ENCODE assay signal across 19 cellular contexts in the genomic region with DNA sequence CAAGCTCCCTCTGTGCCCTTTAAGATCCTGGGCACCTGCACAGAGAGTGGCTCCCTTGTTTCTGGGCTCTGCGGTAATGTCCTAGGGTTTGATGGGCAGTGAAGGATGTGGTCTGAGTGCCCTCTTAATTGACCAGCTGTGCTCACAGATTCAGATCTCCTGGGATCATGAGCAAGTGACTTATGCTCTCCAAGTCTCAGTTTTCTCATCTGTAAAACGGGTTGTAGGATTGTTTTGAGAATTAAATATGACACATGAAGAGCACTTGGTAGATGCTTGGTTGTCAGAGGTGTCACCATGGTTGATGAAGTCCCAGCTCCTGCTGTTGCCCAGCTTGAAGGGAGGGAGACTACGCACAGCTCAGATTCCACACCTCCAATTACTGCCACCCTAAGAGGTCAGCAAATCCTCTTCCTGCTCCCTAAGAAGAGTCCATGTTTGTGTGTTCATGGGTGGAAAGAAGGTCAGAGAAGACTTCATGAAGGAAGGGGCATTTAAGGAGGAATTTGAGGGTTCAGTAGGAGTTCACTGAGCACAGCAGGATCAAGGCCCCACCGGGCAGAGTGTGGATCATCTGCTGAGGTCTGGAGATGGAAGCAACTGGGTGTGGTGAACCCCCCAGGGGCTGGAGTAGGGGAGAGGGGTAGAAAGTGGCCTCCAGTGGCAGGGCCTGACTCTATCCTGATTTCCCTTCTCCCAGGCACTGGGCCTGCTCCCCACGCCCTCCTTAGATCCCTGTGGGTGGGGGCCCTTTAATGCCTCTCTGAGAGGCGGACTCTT. TPM values are rescaled to one million over a fixed set of nuclear protein-coding genes. Genes with fewer than 3 reads are reported as not detected.
DNase-seq lines count a peak whose midpoint lies in the region; ATAC-seq and TF ChIP-seq lines count a peak whose summit lies in the region.
"Had no signal": no experiment of that assay in that cellular context is flagged by ENCODE, and none has a peak within 500 bp of the region (broad histone marks: within the 10 kb centered on the region; RNA-seq: fewer than 3 reads in every experiment).

No MANE protein-coding gene starts in this region.

- no peak overlapping the region for H2BK5ac ChIP-seq in H9 (ENCODE audit: insufficient read length, low read length)

- peaks cover 43% of the 10 kb centered on the region for H3K27me3 ChIP-seq in H9 (ENCODE audit: insufficient read depth, low read length)
- H3K27me3 ChIP-seq in neural progenitor cell = peaks cover 100% of the 10 kb centered on the region
- peaks cover 46% of the 10 kb centered on the region for H3K27me3 ChIP-seq in upper lobe of right lung
- H3K27me3 ChIP-seq in gastrocnemius medialis = peaks cover 20 to 28% (median 22%) of the 10 kb centered on the region in 3 donors

- TF ChIP-seq CTCF in H9 (conservative IDR thresholded peaks at IDR 0.05) (no peak), endothelial cell (IDR thresholded peaks at IDR 0.05; ENCODE audit: unreplicated experiment) (no peak), neural progenitor cell (IDR thresholded peaks at IDR 0.05) (no peak), upper lobe of right lung (IDR thresholded peaks at IDR 0.05) (no peak), gastrocnemius medialis (IDR thresholded peaks at IDR 0.05 in 4 of 5, conservative IDR thresholded peaks at IDR 0.05 in 1 of 5) (no peak)

- TF ChIP-seq POLR2A in gastrocnemius medialis (IDR thresholded peaks at IDR 0.05) = no peak

- DNase-seq in activated T-cell treated with anti-CD3 and anti-CD28 coated beads, Interleukin-2, amount 50 U/mL, for 24 hours = no peak
- DNase-seq in activated T-cell treated with anti-CD3 and anti-CD28 coated beads, Interleukin-2, amount 50 U/mL, for 1 hour = no peak
- DNase-seq in H9 (no peak), endothelial cell (ENCODE audit: low spot score) (no peak), neural progenitor cell (ENCODE audit: low spot score) (no peak), upper lobe of right lung (no peak), gastrocnemius medialis (no peak), D341Med (ENCODE audit: low spot score) (no peak)
- DNase-seq: activated CD4-positive, CD25-positive, alpha-beta regulatory T cell treated with anti-CD3 and anti-CD28 coated beads, Interleukin-2, amount 50 U/mL, for 72 hours; activated naive CD4-positive, alpha-beta T cell treated with anti-CD3 and anti-CD28 coated beads for 36 hours; GF-D8; NCI-H1930; NCI-H345; stimulated activated CD4-positive, alpha-beta T cell treated with anti-CD3 and anti-CD28 coated beads, Interleukin-1b, Interleukin-23, amount 100 ng/mL, for 48 hours; stimulated activated naive CD8-positive, alpha-beta T cell treated with anti-CD3 and anti-CD28 coated beads, Interleukin-15, amount 100 ng/mL, for 72 hours; T1000; upper lobe of left lung had no signal

- H3K23me2 ChIP-seq in H9 (ENCODE audit: insufficient read length, low read depth, low read length, poor library complexity, severe bottlenecking) = peaks cover 5% of the 10 kb centered on the region

- no peaks in the 10 kb centered on the region for H3K79me1 ChIP-seq in H9 (ENCODE audit: insufficient read depth, low read depth, low read length, poor library complexity, severe bottlenecking)

- H2AK5ac ChIP-seq in H9 (ENCODE audit: insufficient read length, low read length) = no peak overlapping the region

- no peak overlapping the region for H3K14ac ChIP-seq in H9 (ENCODE audit: insufficient read depth, low read length)

- H3K27ac Mint-ChIP-seq in activated T-cell treated with anti-CD3 and anti-CD28 coated beads, Interleukin-2, amount 50 U/mL, for 24 hours = no peak overlapping the region
- H3K27ac Mint-ChIP-seq in H9 (no peak overlapping the region), endothelial cell (ENCODE audit: unreplicated experiment) (peak overlapping the region; percentile 84), neural progenitor cell (no peak overlapping the region)
- H3K27ac Mint-ChIP-seq: activated naive CD4-positive, alpha-beta T cell treated with anti-CD3 and anti-CD28 coated beads for 36 hours; stimulated activated naive CD8-positive, alpha-beta T cell treated with anti-CD3 and anti-CD28 coated beads, Interleukin-15, amount 100 ng/mL, for 72 hours had no signal

- H3K4me1 ChIP-seq in H9 (ENCODE audit: insufficient read depth, low read length) (no peaks in the 10 kb centered on the region), neural progenitor cell (peaks cover 13% of the 10 kb centered on the region), upper lobe of right lung (peaks cover 8% of the 10 kb centered on the region), gastrocnemius medialis (peaks cover 0 to 7% of the 10 kb centered on the region in 2 donors)

- peaks cover 5% of the 10 kb centered on the region for H3K4me1 Mint-ChIP-seq in activated T-cell treated with anti-CD3 and anti-CD28 coated beads, Interleukin-2, amount 50 U/mL, for 24 hours (ENCODE audit: low read depth)
- H3K4me1 Mint-ChIP-seq in H9 (peaks cover 6 to 7% of the 10 kb centered on the region in 2 experiments; a peak in 3 of 4 replicates), endothelial cell (ENCODE audit: unreplicated experiment) (no peaks in the 10 kb centered on the region), neural progenitor cell (peaks cover 6% of the 10 kb centered on the region)
- H3K4me1 Mint-ChIP-seq: stimulated activated naive CD8-positive, alpha-beta T cell treated with anti-CD3 and anti-CD28 coated beads, Interleukin-15, amount 100 ng/mL, for 72 hours had no signal

- H3K4ac ChIP-seq in H9 (ENCODE audit: low read depth, low read length) = no peak overlapping the region

- peaks cover 58% of the 10 kb centered on the region for H3K27me3 Mint-ChIP-seq in activated T-cell treated with anti-CD3 and anti-CD28 coated beads, Interleukin-2, amount 50 U/mL, for 24 hours
- peaks cover 96% of the 10 kb centered on the region for H3K27me3 Mint-ChIP-seq in H9 (ENCODE audit: low read depth)
- peaks cover 16% of the 10 kb centered on the region for H3K27me3 Mint-ChIP-seq in endothelial cell (ENCODE audit: unreplicated experiment)
- H3K27me3 Mint-ChIP-seq in neural progenitor cell (ENCODE audit: insufficient read depth, low read depth) = peaks cover 64% of the 10 kb centered on the region

- no peak overlapping the region for H2BK120ac ChIP-seq in H9 (ENCODE audit: low read depth, low read length, poor library complexity, severe bottlenecking)

- no peak overlapping the region for H3T11ph ChIP-seq in H9 (ENCODE audit: low read length)

- no peak overlapping the region for H3K56ac ChIP-seq in H9 (ENCODE audit: insufficient read length, low read depth, low read length)

- H3F3A ChIP-seq in neural progenitor cell (ENCODE audit: low read depth) = peaks cover 7% of the 10 kb centered on the region

- no peak overlapping the region for H2BK15ac ChIP-seq in H9 (ENCODE audit: low read depth, low read length)

- intact Hi-C loops in upper lobe of right lung (cut with DNase I) = no loop called here
- intact Hi-C loops in gastrocnemius medialis (cut with DNase I; ENCODE audit: low total_unique reads) = no loop called here

- WGBS in H9 (ENCODE audit: extremely low coverage, insufficient read length, low lambda C conversion rate) = no CpG with 5 or more reads among the region's 6 CpGs

- H3K18ac ChIP-seq in H9 (ENCODE audit: insufficient read length, low read depth, low read length) = no peak overlapping the region

- H3K4me2 ChIP-seq in H9 (ENCODE audit: insufficient read depth, insufficient read length, low read length) (peak overlapping the region; percentile 47), neural progenitor cell (no peak overlapping the region)

- no peaks in the 10 kb centered on the region for H3K36me3 Mint-ChIP-seq in activated T-cell treated with anti-CD3 and anti-CD28 coated beads, Interleukin-2, amount 50 U/mL, for 24 hours (ENCODE audit: low read depth)
- H3K36me3 Mint-ChIP-seq in H9 (ENCODE audit: insufficient read depth in 1 of 3, low read depth in 3 of 3) = no peaks in the 10 kb centered on the region; a peak in 1 of 7 replicates
- peaks cover 12% of the 10 kb centered on the region for H3K36me3 Mint-ChIP-seq in endothelial cell (ENCODE audit: low read depth, unreplicated experiment)
- H3K36me3 Mint-ChIP-seq in neural progenitor cell = no peaks in the 10 kb centered on the region

- H4K91ac ChIP-seq in H9 (ENCODE audit: insufficient read length, low read depth, low read length) = no peak overlapping the region

- no peak overlapping the region for H2BK12ac ChIP-seq in H9 (ENCODE audit: insufficient read length, low read depth, low read length)

- no peak overlapping the region for H2BK20ac ChIP-seq in H9 (ENCODE audit: low read depth, low read length, poor library complexity, severe bottlenecking)

- in situ Hi-C loops in gastrocnemius medialis (cut with MboI; ENCODE audit: low sequenced_read_pairs in 4 of 4) = loop anchor here in 3 of 4 donors (5.0 to 25.0 kb wide), 4 partner anchors 171 to 568 kb away; a partner anchor contains a TSS

- no peaks in the 10 kb centered on the region for H3K9me3 Mint-ChIP-seq in activated T-cell treated with anti-CD3 and anti-CD28 coated beads, Interleukin-2, amount 50 U/mL, for 24 hours
- H3K9me3 Mint-ChIP-seq in H9 (no peaks in the 10 kb centered on the region; a peak in 1 of 5 replicates), endothelial cell (ENCODE audit: unreplicated experiment) (no peaks in the 10 kb centered on the region), neural progenitor cell (no peaks in the 10 kb centered on the region)
- H3K9me3 Mint-ChIP-seq: activated naive CD4-positive, alpha-beta T cell treated with anti-CD3 and anti-CD28 coated beads for 36 hours; stimulated activated naive CD8-positive, alpha-beta T cell treated with anti-CD3 and anti-CD28 coated beads, Interleukin-15, amount 100 ng/mL, for 72 hours had no signal

- H3K27ac ChIP-seq in H9 (ENCODE audit: insufficient read length, low read depth, low read length) = no peak overlapping the region
- H3K27ac ChIP-seq in neural progenitor cell = no peak overlapping the region
- H3K27ac ChIP-seq in upper lobe of right lung = no peak overlapping the region
- no peak overlapping the region for H3K27ac ChIP-seq in gastrocnemius medialis
- H3K27ac ChIP-seq: BLaER1, SK-N-MC, upper lobe of left lung had no signal

- H3K79me2 ChIP-seq in H9 (ENCODE audit: insufficient read depth, low read length) = no peaks in the 10 kb centered on the region
- no peaks in the 10 kb centered on the region for H3K79me2 ChIP-seq in neural progenitor cell (ENCODE audit: low read depth)

- H4K20me1 ChIP-seq in H9 (ENCODE audit: control insufficient read depth, insufficient read depth, insufficient read length) (no peaks in the 10 kb centered on the region), neural progenitor cell (ENCODE audit: low read depth) (peaks cover 35% of the 10 kb centered on the region)

- no peak overlapping the region for H4K8ac ChIP-seq in H9 (replicated peaks; ENCODE audit: insufficient read length, low read depth, low read length)

- H3K4me3 Mint-ChIP-seq in activated T-cell treated with anti-CD3 and anti-CD28 coated beads, Interleukin-2, amount 50 U/mL, for 24 hours = peak overlapping the region; percentile 27
- H3K4me3 Mint-ChIP-seq in H9 (peak overlapping the region in 1 of 2 experiments; percentile 77; a peak in 3 of 5 replicates), endothelial cell (ENCODE audit: unreplicated experiment) (peak overlapping the region; percentile 71), neural progenitor cell (peak overlapping the region; percentile 48)
- H3K4me3 Mint-ChIP-seq: stimulated activated naive CD8-positive, alpha-beta T cell treated with anti-CD3 and anti-CD28 coated beads, Interleukin-15, amount 100 ng/mL, for 72 hours had no signal

- ATAC-seq in upper lobe of right lung (no peak), gastrocnemius medialis (no peak)

- H3K23ac ChIP-seq in H9 (ENCODE audit: insufficient read length, low read depth, low read length) = no peak overlapping the region

- no peak overlapping the region for H3K9ac ChIP-seq in H9 (ENCODE audit: extremely low read depth, insufficient read length, low read length)
- no peak overlapping the region for H3K9ac ChIP-seq in neural progenitor cell
- H3K9ac ChIP-seq: BLaER1 had no signal

- H2AFZ ChIP-seq in H9 (ENCODE audit: low read length) (no peak overlapping the region), neural progenitor cell (replicated peaks) (no peak overlapping the region)

- no peaks in the 10 kb centered on the region for H3K9me3 ChIP-seq in H9 (ENCODE audit: control insufficient read depth, low read depth, low read length)
- H3K9me3 ChIP-seq in neural progenitor cell (ENCODE audit: low read depth) = no peaks in the 10 kb centered on the region
- no peaks in the 10 kb centered on the region for H3K9me3 ChIP-seq in upper lobe of right lung
- no peaks in the 10 kb centered on the region for H3K9me3 ChIP-seq in gastrocnemius medialis
- H3K9me3 ChIP-seq: BLaER1, upper lobe of left lung had no signal

- no peak overlapping the region for H3K4me3 ChIP-seq in neural progenitor cell
- H3K4me3 ChIP-seq in upper lobe of right lung = no peak overlapping the region
- no peak overlapping the region for H3K4me3 ChIP-seq in gastrocnemius medialis
- H3K4me3 ChIP-seq: SK-N-MC had no signal

- H3K36me3 ChIP-seq in neural progenitor cell (no peaks in the 10 kb centered on the region), upper lobe of right lung (no peaks in the 10 kb centered on the region), gastrocnemius medialis (no peaks in the 10 kb centered on the region)
- H3K36me3 ChIP-seq: BLaER1, upper lobe of left lung had no signal

- no peak overlapping the region for H4K5ac ChIP-seq in H9 (ENCODE audit: insufficient read length, low read depth, low read length)

RNA-seq across cellular contexts. Expression of a gene that starts 1.4 kb away (rescaled TPM):
- total RNA-seq in H9 (2021) = 0.09 and 0.22 TPM in 2 replicates
- total RNA-seq in endothelial cell (ENCODE audit: unreplicated experiment) = 0.15 TPM
- 0.09 and 0.53 TPM in 2 replicates for total RNA-seq in neural progenitor cell (ENCODE audit: low replicate concordance)
- total RNA-seq in upper lobe of right lung = not detected
- under 1 TPM in 1 of 4 donors, not detected in 3; 0.10 TPM for total RNA-seq in gastrocnemius medialis
- total RNA-seq: activated naive CD4-positive, alpha-beta T cell treated with anti-CD3 and anti-CD28 coated beads for 36 hours had no signal
